ENCODE assay signal across 1 cellular context in the genomic region with DNA sequence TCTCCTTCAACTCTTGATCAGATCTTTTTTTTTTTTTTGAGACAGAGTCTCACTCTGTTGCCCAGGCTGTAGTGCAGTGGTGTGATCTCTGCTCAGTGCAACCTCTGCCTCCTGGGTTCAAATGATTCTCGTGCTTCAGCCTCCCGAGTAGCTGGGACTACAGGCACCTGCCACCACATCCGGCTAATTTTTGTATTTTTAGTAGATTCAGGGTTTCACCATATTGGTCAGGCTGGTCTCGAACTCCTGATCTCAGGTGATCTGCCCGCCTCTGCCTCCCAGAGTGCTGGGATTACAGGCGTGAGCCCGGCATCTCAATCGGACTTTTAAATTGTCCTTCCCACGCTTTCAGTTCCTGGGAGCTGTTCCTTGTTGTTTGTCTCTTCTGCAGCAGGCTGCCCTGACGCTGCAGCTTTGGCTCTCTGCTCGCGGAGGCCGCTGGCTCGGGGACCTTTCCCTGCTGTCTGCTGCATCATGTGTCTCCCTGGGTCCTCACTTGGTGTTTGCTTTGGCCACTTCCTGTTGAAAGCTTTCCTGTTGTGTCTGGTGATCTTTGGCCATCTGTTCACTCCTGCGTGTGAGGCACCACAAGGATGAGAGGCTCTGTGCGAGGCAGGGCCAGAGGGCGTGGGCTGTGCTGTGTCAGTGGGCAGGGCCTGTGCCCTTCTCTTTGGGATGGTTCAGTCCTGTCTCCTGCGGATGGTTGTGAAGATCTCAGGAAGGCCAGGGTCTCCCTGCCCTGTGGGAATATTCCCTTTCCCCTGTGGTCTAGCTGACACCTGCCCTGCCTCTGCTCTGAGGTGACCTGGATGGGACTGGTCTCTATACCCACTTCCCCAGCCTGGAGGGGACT.
A peak's percentile ranks its signal among the peaks of the same experiment; 100 is the strongest.
TF ChIP-seq lines count a peak whose summit lies in the region.

No MANE protein-coding gene starts in this region.

TF ChIP-seq in HepG2, 621 proteins besides CTCF, POLR2A, EP300 and RAD21 (continued from another document and continues in another):
- TF ChIP-seq AHDC1 (CRISPR knock-in tag; IDR thresholded peaks at IDR 0.05; ENCODE audit: borderline replicate concordance), result 0 out of 2 replicates have a peak, but pooled peaks have one; percentile 50
- TF ChIP-seq, protein P1, sequence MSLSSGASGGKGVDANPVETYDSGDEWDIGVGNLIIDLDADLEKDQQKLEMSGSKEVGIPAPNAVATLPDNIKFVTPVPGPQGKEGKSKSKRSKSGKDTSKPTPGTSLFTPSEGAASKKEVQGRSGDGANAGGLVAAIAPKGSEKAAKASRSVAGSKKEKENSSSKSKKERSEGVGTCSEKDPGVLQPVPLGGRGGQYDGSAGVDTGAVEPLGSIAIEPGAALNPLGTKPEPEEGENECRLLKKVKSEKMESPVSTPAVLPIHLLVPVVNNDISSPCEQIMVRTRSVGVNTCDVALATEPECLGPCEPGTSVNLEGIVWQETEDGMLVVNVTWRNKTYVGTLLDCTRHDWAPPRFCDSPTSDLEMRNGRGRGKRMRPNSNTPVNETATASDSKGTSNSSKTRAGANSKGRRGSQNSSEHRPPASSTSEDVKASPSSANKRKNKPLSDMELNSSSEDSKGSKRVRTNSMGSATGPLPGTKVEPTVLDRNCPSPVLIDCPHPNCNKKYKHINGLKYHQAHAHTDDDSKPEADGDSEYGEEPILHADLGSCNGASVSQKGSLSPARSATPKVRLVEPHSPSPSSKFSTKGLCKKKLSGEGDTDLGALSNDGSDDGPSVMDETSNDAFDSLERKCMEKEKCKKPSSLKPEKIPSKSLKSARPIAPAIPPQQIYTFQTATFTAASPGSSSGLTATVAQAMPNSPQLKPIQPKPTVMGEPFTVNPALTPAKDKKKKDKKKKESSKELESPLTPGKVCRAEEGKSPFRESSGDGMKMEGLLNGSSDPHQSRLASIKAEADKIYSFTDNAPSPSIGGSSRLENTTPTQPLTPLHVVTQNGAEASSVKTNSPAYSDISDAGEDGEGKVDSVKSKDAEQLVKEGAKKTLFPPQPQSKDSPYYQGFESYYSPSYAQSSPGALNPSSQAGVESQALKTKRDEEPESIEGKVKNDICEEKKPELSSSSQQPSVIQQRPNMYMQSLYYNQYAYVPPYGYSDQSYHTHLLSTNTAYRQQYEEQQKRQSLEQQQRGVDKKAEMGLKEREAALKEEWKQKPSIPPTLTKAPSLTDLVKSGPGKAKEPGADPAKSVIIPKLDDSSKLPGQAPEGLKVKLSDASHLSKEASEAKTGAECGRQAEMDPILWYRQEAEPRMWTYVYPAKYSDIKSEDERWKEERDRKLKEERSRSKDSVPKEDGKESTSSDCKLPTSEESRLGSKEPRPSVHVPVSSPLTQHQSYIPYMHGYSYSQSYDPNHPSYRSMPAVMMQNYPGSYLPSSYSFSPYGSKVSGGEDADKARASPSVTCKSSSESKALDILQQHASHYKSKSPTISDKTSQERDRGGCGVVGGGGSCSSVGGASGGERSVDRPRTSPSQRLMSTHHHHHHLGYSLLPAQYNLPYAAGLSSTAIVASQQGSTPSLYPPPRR (CRISPR knock-in tag; IDR thresholded peaks at IDR 0.05; ENCODE audit: borderline replicate concordance), result peak; percentile 91
- no peak for TF ChIP-seq GTF3A (CRISPR knock-in tag; conservative IDR thresholded peaks at IDR 0.05)
- TF ChIP-seq, protein P2, sequence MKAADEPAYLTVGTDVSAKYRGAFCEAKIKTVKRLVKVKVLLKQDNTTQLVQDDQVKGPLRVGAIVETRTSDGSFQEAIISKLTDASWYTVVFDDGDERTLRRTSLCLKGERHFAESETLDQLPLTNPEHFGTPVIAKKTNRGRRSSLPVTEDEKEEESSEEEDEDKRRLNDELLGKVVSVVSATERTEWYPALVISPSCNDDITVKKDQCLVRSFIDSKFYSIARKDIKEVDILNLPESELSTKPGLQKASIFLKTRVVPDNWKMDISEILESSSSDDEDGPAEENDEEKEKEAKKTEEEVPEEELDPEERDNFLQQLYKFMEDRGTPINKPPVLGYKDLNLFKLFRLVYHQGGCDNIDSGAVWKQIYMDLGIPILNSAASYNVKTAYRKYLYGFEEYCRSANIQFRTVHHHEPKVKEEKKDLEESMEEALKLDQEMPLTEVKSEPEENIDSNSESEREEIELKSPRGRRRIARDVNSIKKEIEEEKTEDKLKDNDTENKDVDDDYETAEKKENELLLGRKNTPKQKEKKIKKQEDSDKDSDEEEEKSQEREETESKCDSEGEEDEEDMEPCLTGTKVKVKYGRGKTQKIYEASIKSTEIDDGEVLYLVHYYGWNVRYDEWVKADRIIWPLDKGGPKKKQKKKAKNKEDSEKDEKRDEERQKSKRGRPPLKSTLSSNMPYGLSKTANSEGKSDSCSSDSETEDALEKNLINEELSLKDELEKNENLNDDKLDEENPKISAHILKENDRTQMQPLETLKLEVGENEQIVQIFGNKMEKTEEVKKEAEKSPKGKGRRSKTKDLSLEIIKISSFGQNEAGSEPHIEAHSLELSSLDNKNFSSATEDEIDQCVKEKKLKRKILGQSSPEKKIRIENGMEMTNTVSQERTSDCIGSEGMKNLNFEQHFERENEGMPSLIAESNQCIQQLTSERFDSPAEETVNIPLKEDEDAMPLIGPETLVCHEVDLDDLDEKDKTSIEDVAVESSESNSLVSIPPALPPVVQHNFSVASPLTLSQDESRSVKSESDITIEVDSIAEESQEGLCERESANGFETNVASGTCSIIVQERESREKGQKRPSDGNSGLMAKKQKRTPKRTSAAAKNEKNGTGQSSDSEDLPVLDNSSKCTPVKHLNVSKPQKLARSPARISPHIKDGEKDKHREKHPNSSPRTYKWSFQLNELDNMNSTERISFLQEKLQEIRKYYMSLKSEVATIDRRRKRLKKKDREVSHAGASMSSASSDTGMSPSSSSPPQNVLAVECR (CRISPR knock-in tag; IDR thresholded peaks at IDR 0.05; ENCODE audit: borderline replicate concordance), result peak; percentile 92
- TF ChIP-seq ZSCAN12 (CRISPR knock-in tag; IDR thresholded peaks at IDR 0.05), result peak; percentile 72; the same call in 1 of the 2 replicates
- peak; percentile 84 for TF ChIP-seq ARID5B (CRISPR knock-in tag; IDR thresholded peaks at IDR 0.05)
- peak; percentile 96 for TF ChIP-seq MED1 (CRISPR knock-in tag; IDR thresholded peaks at IDR 0.05)
- TF ChIP-seq ZNF282 (IDR thresholded peaks at IDR 0.05; ENCODE audit: partially characterized antibody), result no peak
- no peak for TF ChIP-seq JUND (CRISPR knock-in tag; IDR thresholded peaks at IDR 0.05)
- no peak for TF ChIP-seq ZNF660 (CRISPR knock-in tag; IDR thresholded peaks at IDR 0.05; ENCODE audit: borderline replicate concordance, low read depth)
- TF ChIP-seq ZNF607 (CRISPR knock-in tag; IDR thresholded peaks at IDR 0.05; ENCODE audit: borderline replicate concordance), result peak; percentile 87
- TF ChIP-seq NR2F2 (IDR thresholded peaks at IDR 0.05; ENCODE audit: borderline replicate concordance, low read depth), result no peak; the same call in 1 of the 2 replicates
- TF ChIP-seq GABPA (IDR thresholded peaks at IDR 0.05; ENCODE audit: low read depth, low read length), result peak; percentile 9; the same call in 1 of the 2 replicates
- peak; percentile 89 for TF ChIP-seq GABPA (CRISPR knock-in tag; IDR thresholded peaks at IDR 0.05; ENCODE audit: low read depth)
- no peak for TF ChIP-seq SP2 (CRISPR knock-in tag; IDR thresholded peaks at IDR 0.05)
- no peak for TF ChIP-seq HES4 (CRISPR knock-in tag; IDR thresholded peaks at IDR 0.05; ENCODE audit: borderline replicate concordance)
- no peak for TF ChIP-seq ZSCAN20 (CRISPR knock-in tag; IDR thresholded peaks at IDR 0.05; ENCODE audit: borderline replicate concordance)
- 0 out of 2 replicates have a peak, but pooled peaks have one; percentile 41 for TF ChIP-seq ZNF790 (CRISPR knock-in tag; IDR thresholded peaks at IDR 0.05; ENCODE audit: borderline replicate concordance)
- no peak for TF ChIP-seq CHD2 (IDR thresholded peaks at IDR 0.05; ENCODE audit: low read depth, low read length)
- no peak for TF ChIP-seq FOXM1 (CRISPR knock-in tag; IDR thresholded peaks at IDR 0.05)
- TF ChIP-seq ZZZ3 (CRISPR knock-in tag; IDR thresholded peaks at IDR 0.05; ENCODE audit: borderline replicate concordance), result no peak
- no peak for TF ChIP-seq SP1 (IDR thresholded peaks at IDR 0.05)
- TF ChIP-seq SP1 (CRISPR knock-in tag; IDR thresholded peaks at IDR 0.05), result peak; percentile 54; the same call in 1 of the 2 replicates
- no peak for TF ChIP-seq CCAR2 (optimal IDR thresholded peaks at IDR 0.05; ENCODE audit: low read depth, low read length)
- no peak for TF ChIP-seq SRSF9 (IDR thresholded peaks at IDR 0.05; ENCODE audit: borderline replicate concordance, insufficient read depth, low read depth, low read length, poor library complexity, severe bottlenecking)
- TF ChIP-seq MBD4 (IDR thresholded peaks at IDR 0.05; ENCODE audit: borderline replicate concordance, low read length), result no peak
- peak; percentile 87; the same call in 1 of the 2 replicates for TF ChIP-seq PITX1 (CRISPR knock-in tag; IDR thresholded peaks at IDR 0.05)
- TF ChIP-seq U2AF1 (optimal IDR thresholded peaks at IDR 0.05; ENCODE audit: low read depth, low read length), result peak; percentile 8
- TF ChIP-seq SUZ12 (IDR thresholded peaks at IDR 0.05; ENCODE audit: low read depth, low read length), result no peak
- TF ChIP-seq SOX13 (IDR thresholded peaks at IDR 0.05), result no peak
- TF ChIP-seq SOX13 (CRISPR knock-in tag; conservative IDR thresholded peaks at IDR 0.05 in 1 of 2, IDR thresholded peaks at IDR 0.05 in 1 of 2), result peak in 1 of 2 experiments; percentile 92; a peak in 2 of 4 replicates
- 0 out of 2 replicates have a peak, but pooled peaks have one; percentile 17 for TF ChIP-seq SMC3 (IDR thresholded peaks at IDR 0.05; ENCODE audit: low read length)
- TF ChIP-seq FOXA3 (CRISPR knock-in tag; IDR thresholded peaks at IDR 0.05), result peak; percentile 95
- TF ChIP-seq RAD51 (IDR thresholded peaks at IDR 0.05; ENCODE audit: borderline replicate concordance), result no peak
- TF ChIP-seq HOXD1 (CRISPR knock-in tag; IDR thresholded peaks at IDR 0.05), result no peak
- peak; percentile 86 for TF ChIP-seq ZNF121 (CRISPR knock-in tag; IDR thresholded peaks at IDR 0.05)
- TF ChIP-seq, protein P3, sequence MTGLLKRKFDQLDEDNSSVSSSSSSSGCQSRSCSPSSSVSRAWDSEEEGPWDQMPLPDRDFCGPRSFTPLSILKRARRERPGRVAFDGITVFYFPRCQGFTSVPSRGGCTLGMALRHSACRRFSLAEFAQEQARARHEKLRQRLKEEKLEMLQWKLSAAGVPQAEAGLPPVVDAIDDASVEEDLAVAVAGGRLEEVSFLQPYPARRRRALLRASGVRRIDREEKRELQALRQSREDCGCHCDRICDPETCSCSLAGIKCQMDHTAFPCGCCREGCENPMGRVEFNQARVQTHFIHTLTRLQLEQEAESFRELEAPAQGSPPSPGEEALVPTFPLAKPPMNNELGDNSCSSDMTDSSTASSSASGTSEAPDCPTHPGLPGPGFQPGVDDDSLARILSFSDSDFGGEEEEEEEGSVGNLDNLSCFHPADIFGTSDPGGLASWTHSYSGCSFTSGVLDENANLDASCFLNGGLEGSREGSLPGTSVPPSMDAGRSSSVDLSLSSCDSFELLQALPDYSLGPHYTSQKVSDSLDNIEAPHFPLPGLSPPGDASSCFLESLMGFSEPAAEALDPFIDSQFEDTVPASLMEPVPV (CRISPR knock-in tag; IDR thresholded peaks at IDR 0.05), result 0 out of 2 replicates have a peak, but pooled peaks have one; percentile 63
